In the genomic region with DNA sequence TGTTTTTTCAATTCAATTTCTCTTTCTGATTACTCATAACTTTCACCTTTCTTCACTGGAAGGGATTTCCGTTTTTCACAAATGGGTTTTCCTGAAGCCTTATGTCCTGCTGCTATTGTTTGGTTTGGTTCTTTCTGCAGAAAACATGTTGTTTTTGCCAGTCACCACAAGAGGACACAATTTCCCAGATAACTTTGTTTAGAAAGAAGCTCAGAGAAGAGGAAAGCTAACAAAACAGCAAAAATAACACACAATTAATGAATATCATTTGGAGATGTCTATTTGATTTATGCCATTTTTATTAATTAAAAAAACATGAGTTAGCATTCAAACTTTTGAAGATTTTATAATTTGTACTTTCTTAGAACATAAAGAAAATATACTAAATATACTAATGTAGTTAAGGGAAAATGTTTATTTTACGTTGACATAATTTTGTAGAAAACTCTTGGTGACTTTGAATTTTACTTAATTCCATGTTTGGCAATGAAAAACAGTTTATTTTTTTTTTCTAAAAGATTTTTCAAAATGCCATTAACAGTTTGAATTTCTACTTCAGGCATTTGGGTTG, we compare ENCODE assay signal across 9 cellular contexts. TPM values are rescaled to one million over a fixed set of nuclear protein-coding genes. Genes with fewer than 3 reads are reported as not detected.
DNase-seq lines count a peak whose midpoint lies in the region; ATAC-seq and TF ChIP-seq lines count a peak whose summit lies in the region.
"Had no signal": no experiment of that assay in that cellular context is flagged by ENCODE, and none has a peak within 500 bp of the region (broad histone marks: within the 10 kb centered on the region; RNA-seq: fewer than 3 reads in every experiment).

No MANE protein-coding gene starts in this region.

- no peak overlapping the region for H3K4me3 ChIP-seq in AG09309 (ENCODE audit: control insufficient read depth, low read depth, low read length)

- ATAC-seq in foreskin keratinocyte (no peak), HG02885 (IDR thresholded peaks at IDR 0.05; ENCODE audit: poor library complexity, unreplicated experiment) (no peak), GM18498 (IDR thresholded peaks at IDR 0.05; ENCODE audit: unreplicated experiment) (no peak)

- DNase-seq in AG09309 (ENCODE audit: low read depth) = no peak
- peak; percentile 66 for DNase-seq in HFFc6
- DNase-seq in SHP77 (lab: John Stamatoyannopoulos, UW) = peak; percentile 32 to 57
- peak in 1 of 2 donors; percentile 42 for DNase-seq in foreskin keratinocyte
- no peak for DNase-seq in activated T-cell treated with anti-CD3 and anti-CD28 coated beads, Interleukin-2, amount 50 U/mL, for 1 hour
- no peak for DNase-seq in T-helper 2 cell treated with Interferon-gamma antibody and Interleukin-4, amounts not matched to agents 5 μg/mL and 100 μg/mL, for 36 hours (ENCODE audit: low spot score)

- H3K27ac ChIP-seq in foreskin keratinocyte = no peak overlapping the region

- H3K4me1 Mint-ChIP-seq in HFFc6 (ENCODE audit: low read depth) = peaks cover 41% of the 10 kb centered on the region
- H3K4me1 Mint-ChIP-seq in T-helper 2 cell treated with Interferon-gamma antibody and Interleukin-4, amounts not matched to agents 5 μg/mL and 100 μg/mL, for 36 hours (ENCODE audit: low read depth) = no peaks in the 10 kb centered on the region
- H3K4me1 Mint-ChIP-seq: central memory CD8-positive, alpha-beta T cell had no signal

- peaks cover 2% of the 10 kb centered on the region; the same call in 1 of the 2 replicates for H3K27me3 Mint-ChIP-seq in HFFc6 (ENCODE audit: insufficient read depth)
- H3K27me3 Mint-ChIP-seq in T-helper 2 cell treated with Interferon-gamma antibody and Interleukin-4, amounts not matched to agents 5 μg/mL and 100 μg/mL, for 36 hours (ENCODE audit: low read depth) = peaks cover 45% of the 10 kb centered on the region

- TF ChIP-seq CTCF in AG09309 (IDR thresholded peaks at IDR 0.05; ENCODE audit: control insufficient read depth, insufficient read depth, low read depth, low read length, missing control alignments) (peak; percentile 86), HFFc6 (IDR thresholded peaks at IDR 0.05) (peak; percentile 91), foreskin keratinocyte (conservative IDR thresholded peaks at IDR 0.05) (peak; percentile 79)

- H3K36me3 Mint-ChIP-seq in HFFc6 (ENCODE audit: low read depth) = no peaks in the 10 kb centered on the region
- no peaks in the 10 kb centered on the region for H3K36me3 Mint-ChIP-seq in T-helper 2 cell treated with Interferon-gamma antibody and Interleukin-4, amounts not matched to agents 5 μg/mL and 100 μg/mL, for 36 hours (ENCODE audit: low read depth)

- no peaks in the 10 kb centered on the region for H3K4me1 ChIP-seq in foreskin keratinocyte

- no peak overlapping the region for H3K27ac Mint-ChIP-seq in HFFc6
- no peak overlapping the region for H3K27ac Mint-ChIP-seq in T-helper 2 cell treated with Interferon-gamma antibody and Interleukin-4, amounts not matched to agents 5 μg/mL and 100 μg/mL, for 36 hours

- peaks cover 92% of the 10 kb centered on the region for H3K27me3 ChIP-seq in foreskin keratinocyte

- H3K4me3 Mint-ChIP-seq in HFFc6 = no peak overlapping the region
- H3K4me3 Mint-ChIP-seq in T-helper 2 cell treated with Interferon-gamma antibody and Interleukin-4, amounts not matched to agents 5 μg/mL and 100 μg/mL, for 36 hours = no peak overlapping the region
- H3K4me3 Mint-ChIP-seq: central memory CD8-positive, alpha-beta T cell had no signal

- no peaks in the 10 kb centered on the region for H3K9me3 Mint-ChIP-seq in HFFc6
- H3K9me3 Mint-ChIP-seq in T-helper 2 cell treated with Interferon-gamma antibody and Interleukin-4, amounts not matched to agents 5 μg/mL and 100 μg/mL, for 36 hours = no peaks in the 10 kb centered on the region

RNA-seq across cellular contexts. Expression of a gene that starts 4.7 kb away (rescaled TPM):
- 10 to 100 TPM; 37.7 to 47.8 (median 46.9) TPM for total RNA-seq in HFFc6 (2021; fragmentation: NEBNext Ultra II Directional; extraction: Animal tissue kit (Norgen Biotek cat#: 25700))
- total RNA-seq in foreskin keratinocyte = 0.28 and 0.31 TPM in 2 replicates
- 0.06 and 0.31 TPM in 2 replicates for polyA plus RNA-seq in foreskin keratinocyte

RNA-seq across cellular contexts. Expression of a gene that starts 23.1 kb away (rescaled TPM):
- total RNA-seq in HFFc6 (2021; fragmentation: NEBNext Ultra II Directional; extraction: Animal tissue kit (Norgen Biotek cat#: 25700)) = not detected
- total RNA-seq in foreskin keratinocyte = not detected in 2 replicates
- not detected in 2 replicates for polyA plus RNA-seq in foreskin keratinocyte

Comparison
In these comparisons a context has a peak if more than half of its experiments do, and no peak if none do; other contexts are left out.
1. DNase-seq: peak in HFFc6 (single experiment) and SHP77 (2 of 2); none in AG09309 (single experiment), activated T-cell treated with anti-CD3 and anti-CD28 coated beads, Interleukin-2, amount 50 U/mL, for 1 hour (single experiment) and T-helper 2 cell treated with Interferon-gamma antibody and Interleukin-4, amounts not matched to agents 5 μg/mL and 100 μg/mL, for 36 hours (single experiment).
2. RNA of a gene that starts 4.7 kb away (total RNA-seq): 37.7 to 47.8 TPM in HFFc6; 0.28 to 0.31 TPM in foreskin keratinocyte; every median in the first group is over 10 times any median in the second.
3. Peak in every context shown above with its lines, with median percentiles within 50 percentile points of each other: CTCF ChIP-seq.